6 cellular contexts compared by ENCODE assay signal in the genomic region with DNA sequence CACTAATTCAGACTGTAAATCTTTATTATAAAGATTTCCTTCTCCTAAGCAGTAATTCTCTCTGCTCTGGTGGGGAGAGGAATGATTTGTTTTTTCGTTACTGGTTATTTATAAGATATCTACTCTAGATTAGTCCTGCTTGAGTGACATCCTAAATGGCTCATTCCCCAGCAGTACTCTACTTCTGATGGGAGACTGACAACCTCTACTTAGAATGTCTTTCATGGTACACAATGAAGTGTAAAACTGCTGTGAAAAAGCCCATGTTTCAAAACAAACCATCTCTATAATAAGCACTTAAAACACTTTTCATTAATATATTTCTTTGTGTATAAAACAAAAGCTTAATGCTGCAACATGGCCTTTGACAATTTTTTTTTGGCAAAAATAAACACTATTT. TPM values are rescaled to one million over a fixed set of nuclear protein-coding genes. Genes with fewer than 3 reads are reported as not detected.
"Had no signal": no experiment of that assay in that cellular context is flagged by ENCODE, and none has a peak within 500 bp of the region (broad histone marks: within the 10 kb centered on the region; RNA-seq: fewer than 3 reads in every experiment).

No MANE protein-coding gene starts in this region.

- H2AFZ ChIP-seq: GM23338 had no signal

- H3K4me3 ChIP-seq: GM23338, K562 had no signal

- H3K4me2 ChIP-seq: GM23338 had no signal

- ATAC-seq: GM23338, K562 had no signal

- DNase-seq: H9, HCEC 1CT, IMR-90 had no signal

RNA-seq across cellular contexts. Expression of a gene that starts 33.9 kb away (rescaled TPM):
- total RNA-seq: HT-29, K562 had no signal
- polyA plus RNA-seq: K562 had no signal
